ENCODE assay signal across 1 cellular context in genomic region chr2:98463551-98463971, GRCh38.
TF ChIP-seq lines count a peak whose summit lies in the region.

No MANE protein-coding gene starts in this region.

TF ChIP-seq in HepG2, 621 proteins besides CTCF, POLR2A, EP300 and RAD21 (continued from another document):
- TF ChIP-seq SALL2 (CRISPR knock-in tag; IDR thresholded peaks at IDR 0.05) (no peak), ZNF670 (CRISPR knock-in tag; IDR thresholded peaks at IDR 0.05; ENCODE audit: borderline replicate concordance) (no peak), BCLAF1 (IDR thresholded peaks at IDR 0.05) (no peak), ZBTB44 (CRISPR knock-in tag; IDR thresholded peaks at IDR 0.05) (no peak), SMAD9 (CRISPR knock-in tag; IDR thresholded peaks at IDR 0.05) (no peak), ZNF7 (CRISPR knock-in tag; IDR thresholded peaks at IDR 0.05) (no peak), SOX6 (IDR thresholded peaks at IDR 0.05) (no peak), SOX6 (CRISPR knock-in tag; IDR thresholded peaks at IDR 0.05) (no peak), MAFK (conservative IDR thresholded peaks at IDR 0.05 in 1 of 2, IDR thresholded peaks at IDR 0.05 in 1 of 2; ENCODE audit: low read length in 2 of 2) (peak; percentile 66 to 77), ZBTB26 (CRISPR knock-in tag; IDR thresholded peaks at IDR 0.05; ENCODE audit: borderline replicate concordance) (no peak), GMEB1 (CRISPR knock-in tag; IDR thresholded peaks at IDR 0.05; ENCODE audit: borderline replicate concordance) (no peak), NFYB (CRISPR knock-in tag; IDR thresholded peaks at IDR 0.05) (no peak), ZBTB43 (CRISPR knock-in tag; conservative IDR thresholded peaks at IDR 0.05) (no peak)
